24 cellular contexts compared by ENCODE assay signal in the genomic region with DNA sequence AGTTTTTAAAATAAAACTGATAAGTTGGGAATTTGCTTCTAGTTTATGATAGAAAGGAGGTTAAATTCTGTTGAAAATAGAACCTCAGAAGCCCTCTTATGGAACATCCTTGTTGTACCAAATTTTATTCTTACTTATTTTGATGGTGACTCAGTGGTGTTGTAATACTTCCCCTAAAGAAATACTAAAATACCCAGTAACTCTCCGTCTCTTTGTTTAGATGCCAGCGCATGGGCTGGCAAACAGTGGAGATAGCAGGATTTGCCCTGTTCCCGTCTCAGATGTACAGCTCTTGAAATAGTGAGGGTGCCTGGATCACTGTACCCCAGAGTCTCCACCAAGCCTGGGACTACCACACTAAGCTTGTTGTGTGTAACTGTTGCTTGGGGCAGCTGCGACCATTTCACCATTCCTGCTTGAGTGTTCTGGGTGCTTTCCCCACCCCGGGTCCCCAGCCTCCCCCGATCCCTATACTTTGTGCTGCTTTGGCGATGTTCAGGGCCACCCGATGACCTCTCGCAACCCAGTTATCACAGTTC.
A peak's percentile ranks its signal among the peaks of the same experiment; 100 is the strongest.
DNase-seq lines count a peak whose midpoint lies in the region; ATAC-seq and TF ChIP-seq lines count a peak whose summit lies in the region.
"Had no signal": no experiment of that assay in that cellular context is flagged by ENCODE, and none has a peak within 500 bp of the region (broad histone marks: within the 10 kb centered on the region; RNA-seq: fewer than 3 reads in every experiment).

No MANE protein-coding gene starts in this region.

- no peak overlapping the region for H3K9ac ChIP-seq in skeletal muscle tissue (ENCODE audit: low read depth in 1 of 3, low read length in 3 of 3)

- H3K4me1 ChIP-seq in ascending aorta, result peaks cover 0 to 23% of the 10 kb centered on the region in 2 donors
- H3K4me1 ChIP-seq in skeletal muscle tissue (ENCODE audit: control insufficient read depth in 3 of 3, insufficient read depth in 3 of 3, low read length in 3 of 3), result peaks cover 51 to 65% (median 60%) of the 10 kb centered on the region in 3 donors
- H3K4me1 ChIP-seq: A549, SJCRH30 had no signal

- TF ChIP-seq CTCF in ascending aorta (IDR thresholded peaks at IDR 0.05) (no peak), foreskin fibroblast (IDR thresholded peaks at IDR 0.05; ENCODE audit: low read depth, low read length) (no peak)

- H3K27ac ChIP-seq in ascending aorta (peak overlapping the region; percentile 30 to 59), skeletal muscle tissue (ENCODE audit: low read depth, low read length) (peak overlapping the region; percentile 5)
- H3K27ac ChIP-seq: A549, C4-2B, ovary, sigmoid colon, SJCRH30, upper lobe of right lung, VCaP had no signal

- peaks cover 2% of the 10 kb centered on the region for H3K4me1 Mint-ChIP-seq in activated naive CD4-positive, alpha-beta T cell treated with anti-CD3 and anti-CD28 coated beads for 36 hours (ENCODE audit: low read depth)

- intact Hi-C loops in activated naive CD4-positive, alpha-beta T cell treated with anti-CD3 and anti-CD28 coated beads for 36 hours (cut with micrococcal nuclease), result no loop called here
- intact Hi-C loops in ascending aorta (cut with DNase I), result no loop called here

- H3K4me3 Mint-ChIP-seq in activated naive CD4-positive, alpha-beta T cell treated with anti-CD3 and anti-CD28 coated beads for 36 hours, result no peak overlapping the region
- H3K4me3 Mint-ChIP-seq: activated CD4-positive, alpha-beta memory T cell treated with anti-CD3 and anti-CD28 coated beads for 36 hours; activated T-cell treated with anti-CD3 and anti-CD28 coated beads, Interleukin-2, amount 50 U/mL, for 24 hours; T-helper 17 cell had no signal

- ATAC-seq in activated naive CD4-positive, alpha-beta T cell treated with anti-CD3 and anti-CD28 coated beads, Interleukin-2, amount 50 U/mL, for 72 hours, result no peak
- ATAC-seq in activated CD4-positive, CD25-positive, alpha-beta regulatory T cell treated with anti-CD3 and anti-CD28 coated beads, Interleukin-2, amount 50 U/mL, for 24 hours, result no peak
- ATAC-seq in GM21717 (IDR thresholded peaks at IDR 0.05; ENCODE audit: unreplicated experiment), result no peak
- ATAC-seq in GM18909 (IDR thresholded peaks at IDR 0.05; ENCODE audit: poor library complexity, unreplicated experiment), result no peak
- ATAC-seq: A549, T-helper 17 cell, upper lobe of right lung had no signal

- DNase-seq in activated naive CD4-positive, alpha-beta T cell treated with anti-CD3 and anti-CD28 coated beads, Interleukin-2, amount 50 U/mL, for 72 hours (ENCODE audit: low spot score in 2 of 2), result no peak
- DNase-seq in activated naive CD4-positive, alpha-beta T cell treated with anti-CD3 and anti-CD28 coated beads for 36 hours, result no peak
- DNase-seq in ascending aorta (ENCODE audit: low spot score in 2 of 2), result no peak
- peak; percentile 21 to 54 for DNase-seq in foreskin fibroblast
- DNase-seq: activated CD4-positive, alpha-beta memory T cell treated with anti-CD3 and anti-CD28 coated beads for 36 hours; activated naive CD4-positive, alpha-beta T cell treated with anti-CD3 and anti-CD28 coated beads, Interleukin-2, amount 50 U/mL, for 16 hours; activated T-cell treated with anti-CD3 and anti-CD28 coated beads, Interleukin-2, amount 50 U/mL, for 24 hours; cortex of kidney; NCI-H146; NCI-H774; ovary; sigmoid colon; SJCRH30; stimulated activated CD4-positive, alpha-beta T cell treated with anti-CD3 and anti-CD28 coated beads, Interleukin-1b, Interleukin-23, amount 100 ng/mL, for 48 hours; stimulated activated naive CD4-positive, alpha-beta T cell; T-helper 17 cell; upper lobe of right lung had no signal

- H3K9me3 ChIP-seq in ascending aorta (no peaks in the 10 kb centered on the region), skeletal muscle tissue (ENCODE audit: control insufficient read depth in 3 of 3, low read length in 3 of 3) (no peaks in the 10 kb centered on the region)
- H3K9me3 ChIP-seq: A549, ovary, sigmoid colon, SJCRH30, upper lobe of right lung had no signal

- H3K36me3 ChIP-seq in ascending aorta, result peaks cover 24 to 45% of the 10 kb centered on the region in 2 donors
- H3K36me3 ChIP-seq in skeletal muscle tissue (ENCODE audit: control insufficient read depth in 3 of 3, insufficient read depth in 3 of 3, low read length in 3 of 3), result peaks cover 8 to 12% (median 10%) of the 10 kb centered on the region in 3 donors
- H3K36me3 ChIP-seq: ovary had no signal

- no peaks in the 10 kb centered on the region for H3K27me3 Mint-ChIP-seq in activated naive CD4-positive, alpha-beta T cell treated with anti-CD3 and anti-CD28 coated beads for 36 hours (ENCODE audit: low read depth)
- H3K27me3 Mint-ChIP-seq: activated CD4-positive, alpha-beta memory T cell treated with anti-CD3 and anti-CD28 coated beads for 36 hours; activated T-cell treated with anti-CD3 and anti-CD28 coated beads, Interleukin-2, amount 50 U/mL, for 24 hours; T-helper 17 cell had no signal

- peaks cover 55% of the 10 kb centered on the region in 2 donors for H3K36me3 Mint-ChIP-seq in activated naive CD4-positive, alpha-beta T cell treated with anti-CD3 and anti-CD28 coated beads, Interleukin-2, amount 50 U/mL, for 72 hours
- H3K36me3 Mint-ChIP-seq in activated naive CD4-positive, alpha-beta T cell treated with anti-CD3 and anti-CD28 coated beads for 36 hours (ENCODE audit: low read depth), result peaks cover 44% of the 10 kb centered on the region

- no peak overlapping the region for H3K4me3 ChIP-seq in ascending aorta
- no peak overlapping the region for H3K4me3 ChIP-seq in foreskin fibroblast (ENCODE audit: low read depth in 1 of 2, low read length in 2 of 2)
- no peak overlapping the region for H3K4me3 ChIP-seq in skeletal muscle tissue (ENCODE audit: low read length in 3 of 3)
- H3K4me3 ChIP-seq: A549, ovary, sigmoid colon, SJCRH30, upper lobe of right lung had no signal

- H3K27me3 ChIP-seq in ascending aorta (no peaks in the 10 kb centered on the region), skeletal muscle tissue (ENCODE audit: control insufficient read depth in 3 of 3, insufficient read depth in 3 of 3, low read length in 3 of 3) (no peaks in the 10 kb centered on the region)
- H3K27me3 ChIP-seq: ovary, sigmoid colon, SJCRH30, upper lobe of right lung had no signal

- CTCF ChIA-PET in activated naive CD4-positive, alpha-beta T cell treated with anti-CD3 and anti-CD28 coated beads for 36 hours (lab: Charles Lee), result interaction anchor here (1.0 kb wide), 1 partner anchor 28 kb away, joined by 3 read pairs; no protein-coding TSS in a partner anchor

- peaks cover 9 to 13% of the 10 kb centered on the region in 2 donors for H3K9me3 Mint-ChIP-seq in activated naive CD4-positive, alpha-beta T cell treated with anti-CD3 and anti-CD28 coated beads, Interleukin-2, amount 50 U/mL, for 72 hours
- H3K9me3 Mint-ChIP-seq in activated naive CD4-positive, alpha-beta T cell treated with anti-CD3 and anti-CD28 coated beads for 36 hours, result peaks cover 2% of the 10 kb centered on the region
- H3K9me3 Mint-ChIP-seq: activated CD4-positive, alpha-beta memory T cell treated with anti-CD3 and anti-CD28 coated beads for 36 hours; activated T-cell treated with anti-CD3 and anti-CD28 coated beads, Interleukin-2, amount 50 U/mL, for 24 hours had no signal

- H3K27ac Mint-ChIP-seq in activated naive CD4-positive, alpha-beta T cell treated with anti-CD3 and anti-CD28 coated beads, Interleukin-2, amount 50 U/mL, for 72 hours, result peak overlapping the region; percentile 19 to 81
- no peak overlapping the region for H3K27ac Mint-ChIP-seq in activated naive CD4-positive, alpha-beta T cell treated with anti-CD3 and anti-CD28 coated beads for 36 hours
- H3K27ac Mint-ChIP-seq: activated CD4-positive, alpha-beta memory T cell treated with anti-CD3 and anti-CD28 coated beads for 36 hours; activated T-cell treated with anti-CD3 and anti-CD28 coated beads, Interleukin-2, amount 50 U/mL, for 24 hours had no signal

Comparison
In these comparisons a context has a peak if more than half of its experiments do, and no peak if none do; other contexts are left out.
1. DNase-seq: peak in foreskin fibroblast (2 of 2); none in activated naive CD4-positive, alpha-beta T cell treated with anti-CD3 and anti-CD28 coated beads, Interleukin-2, amount 50 U/mL, for 72 hours (0 of 2), activated naive CD4-positive, alpha-beta T cell treated with anti-CD3 and anti-CD28 coated beads for 36 hours (single experiment) and ascending aorta (0 of 2).